Comparison of ENCODE assay signal across 11 cellular contexts in genomic region chr4:12778191-12778590, GRCh38.
"Had no signal": no experiment of that assay in that cellular context is flagged by ENCODE, and none has a peak within 500 bp of the region (broad histone marks: within the 10 kb centered on the region; RNA-seq: fewer than 3 reads in every experiment).

No MANE protein-coding gene starts in this region.

- H3K4me2 ChIP-seq: GM23338 had no signal

- H3K4me3 ChIP-seq: GM23248, GM23338, HAP-1 had no signal

- ATAC-seq: GM23338, HCT116 had no signal

- H3K36me3 ChIP-seq: HAP-1 had no signal

- H3K4me1 ChIP-seq: HAP-1 had no signal

- H3K9ac ChIP-seq: GM23248 had no signal

- DNase-seq: GM23248, GOT3, H7, H9, HCEC 1CT, HFFc6 had no signal

- H3K27ac ChIP-seq: GM23248 had no signal

- FAIRE-seq: H1, H54 had no signal

- H2AFZ ChIP-seq: GM23248, GM23338 had no signal

- H3K9me3 ChIP-seq: HAP-1 had no signal
